10 cellular contexts compared by ENCODE assay signal in the genomic region with DNA sequence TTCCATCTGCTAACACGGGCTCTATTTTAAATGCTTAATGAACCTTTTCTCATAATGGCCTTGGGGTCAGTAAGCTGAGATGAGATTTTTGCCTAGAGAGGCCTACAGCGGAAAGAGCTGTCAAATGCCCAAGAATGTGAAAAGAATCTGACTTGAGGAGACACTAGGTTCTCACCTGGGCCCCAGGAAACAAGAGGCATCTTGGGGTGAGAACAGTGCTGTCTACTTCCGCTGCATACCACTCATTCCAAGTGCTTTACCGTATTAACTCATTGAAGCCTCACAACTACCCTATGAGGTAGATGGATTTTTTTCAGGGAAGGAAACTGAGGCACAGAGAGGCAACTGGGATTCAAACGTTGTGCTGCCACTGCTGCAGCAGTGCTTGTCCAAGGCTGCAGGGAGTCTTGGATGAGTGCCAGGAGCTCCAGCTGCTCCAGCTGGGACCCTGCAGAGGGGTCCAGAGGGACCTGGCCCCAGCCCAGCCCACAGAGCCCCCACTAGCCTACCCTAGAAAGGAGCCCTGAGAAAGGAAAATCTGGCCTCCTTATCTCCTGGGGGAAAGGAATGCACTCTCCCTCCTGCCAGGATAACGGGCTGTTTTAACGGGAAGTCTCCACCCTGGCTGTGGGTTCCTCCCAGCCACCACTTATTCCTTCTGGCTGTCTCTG.
DNase-seq lines count a peak whose midpoint lies in the region; ATAC-seq and TF ChIP-seq lines count a peak whose summit lies in the region.
"Had no signal": no experiment of that assay in that cellular context is flagged by ENCODE, and none has a peak within 500 bp of the region (broad histone marks: within the 10 kb centered on the region; RNA-seq: fewer than 3 reads in every experiment).

No MANE protein-coding gene starts in this region.

- H3K27ac ChIP-seq in endodermal cell (ENCODE audit: low read depth, low read length) = no peak overlapping the region
- no peak overlapping the region for H3K27ac ChIP-seq in ovary
- H3K27ac ChIP-seq: KMS-11 had no signal

- no peaks in the 10 kb centered on the region for H3K36me3 ChIP-seq in endodermal cell (ENCODE audit: control insufficient read depth, insufficient read depth, low read length)
- H3K36me3 ChIP-seq in ovary = no peaks in the 10 kb centered on the region

- H3K4me3 Mint-ChIP-seq in endodermal cell = no peak overlapping the region
- H3K4me3 Mint-ChIP-seq: neural crest cell had no signal

- peaks cover 27% of the 10 kb centered on the region for H3K4me1 Mint-ChIP-seq in endodermal cell

- no peak overlapping the region for H3K9ac ChIP-seq in endodermal cell (ENCODE audit: extremely low read depth, low read length, poor library complexity, severe bottlenecking)
- H3K9ac ChIP-seq: KMS-11 had no signal

- DNase-seq in EH (ENCODE audit: low read depth) (peak; percentile 79), NCI-H2171 treated with DMSO at 0.1 percent for 48 hours (lab: John Stamatoyannopoulos, UW) (peak; percentile 42), endodermal cell (peak; percentile 81), ovary (peak; percentile 35 to 69 (median 48)), cerebellar cortex (ENCODE audit: low spot score) (no peak)
- DNase-seq: stimulated activated CD4-positive, alpha-beta T cell treated with anti-CD3 and anti-CD28 coated beads, Interleukin-1b, Interleukin-23, amount 100 ng/mL, for 48 hours had no signal

- intact Hi-C loops in ovary (cut with DNase I) = loop anchor here in 2 of 4 donors (5.0 to 10.0 kb wide), 2 partner anchors 87 to 89 kb away; partner anchors contain the start of gene HEG1 (in 2 of the 2)

- peaks cover 9% of the 10 kb centered on the region for H3K4me1 ChIP-seq in endodermal cell (ENCODE audit: control insufficient read depth, insufficient read depth, low read length)
- peaks cover 11% of the 10 kb centered on the region for H3K4me1 ChIP-seq in ovary (ENCODE audit: insufficient read depth)

- H3K9me3 Mint-ChIP-seq in endodermal cell = no peaks in the 10 kb centered on the region
- H3K9me3 Mint-ChIP-seq: neural crest cell had no signal

- ATAC-seq in GM21529 (IDR thresholded peaks at IDR 0.05; ENCODE audit: unreplicated experiment) (no peak), HG03521 (IDR thresholded peaks at IDR 0.05; ENCODE audit: unreplicated experiment) (no peak)

- peaks cover 17% of the 10 kb centered on the region for H3K27me3 Mint-ChIP-seq in endodermal cell (ENCODE audit: insufficient read depth)

- TF ChIP-seq POLR2A in ovary (IDR thresholded peaks at IDR 0.05) = no peak

- no peaks in the 10 kb centered on the region for H3K36me3 Mint-ChIP-seq in endodermal cell (ENCODE audit: low read depth)

- no peak for TF ChIP-seq EP300 in ovary (IDR thresholded peaks at IDR 0.05)

- no peaks in the 10 kb centered on the region for H3K9me3 ChIP-seq in endodermal cell (ENCODE audit: control insufficient read depth, low read length)
- no peaks in the 10 kb centered on the region for H3K9me3 ChIP-seq in ovary

- TF ChIP-seq CTCF in endodermal cell (conservative IDR thresholded peaks at IDR 0.05) (no peak), ovary (IDR thresholded peaks at IDR 0.05) (no peak)

- peaks cover 17% of the 10 kb centered on the region for H3K27me3 ChIP-seq in endodermal cell (ENCODE audit: control insufficient read depth, insufficient read depth, low read length, poor library complexity, severe bottlenecking)
- H3K27me3 ChIP-seq in ovary = no peaks in the 10 kb centered on the region

- H3K4me3 ChIP-seq in endodermal cell (ENCODE audit: low read length) (no peak overlapping the region), ovary (no peak overlapping the region)

- H3K27ac Mint-ChIP-seq in endodermal cell = peak overlapping the region; percentile 80

- 45 to 50% methylated on average over 3 to 7 of the region's 7 CpGs for WGBS in endodermal cell (ENCODE audit: insufficient coverage in 1 of 2, insufficient read length in 1 of 2), 2 experiments
- WGBS in ovary, 3 donors = 22 to 33% (median 23%) methylated on average over 7 of the region's 7 CpGs
